Comparison of ENCODE assay signal across 15 cellular contexts in genomic region chr4:39435875-39436563, GRCh38. TPM values are rescaled to one million over a fixed set of nuclear protein-coding genes. Genes with fewer than 3 reads are reported as not detected.
A peak's percentile ranks its signal among the peaks of the same experiment; 100 is the strongest.
DNase-seq lines count a peak whose midpoint lies in the region; ATAC-seq and TF ChIP-seq lines count a peak whose summit lies in the region.
"Had no signal": no experiment of that assay in that cellular context is flagged by ENCODE, and none has a peak within 500 bp of the region (broad histone marks: within the 10 kb centered on the region; RNA-seq: fewer than 3 reads in every experiment).

No MANE protein-coding gene starts in this region.

- H3K9ac ChIP-seq in HCT116 (ENCODE audit: low read length) (no peak overlapping the region), adipocyte (ENCODE audit: low read length) (peak overlapping the region; percentile 84)

- no TSS peak for BruUV-seq in HCT116 (replicated peaks; lab: Mats Ljungman, UMichigan)

- no peak overlapping the region for H3K4me3 ChIP-seq in AG04450 (ENCODE audit: low read depth, low read length)
- no peak overlapping the region for H3K4me3 ChIP-seq in HCT116 (replicated peaks in 1 of 2; ENCODE audit: low read depth in 1 of 2, low read length in 2 of 2)
- H3K4me3 ChIP-seq in adipocyte (ENCODE audit: low read length), result no peak overlapping the region
- H3K4me3 ChIP-seq: prostate gland had no signal

- intact Hi-C loops in HCT116 (cut with micrococcal nuclease), result no loop called here

- POLR2A ChIA-PET in AG04450 (lab: Yijun Ruan, JAX), result no interaction called here
- POLR2A ChIA-PET in HCT116 (lab: Charles Lee), result no interaction called here

- H4K20me1 ChIP-seq in HCT116 (ENCODE audit: insufficient read depth), result no peaks in the 10 kb centered on the region

- H3K27ac ChIP-seq in AG04450 (ENCODE audit: low read depth, low read length), result no peak overlapping the region
- H3K27ac ChIP-seq in HCT116 (ENCODE audit: low read depth, low read length), result no peak overlapping the region
- H3K27ac ChIP-seq: prostate gland had no signal

- no peak for TF ChIP-seq POLR2A in HCT116 (IDR thresholded peaks at IDR 0.05; ENCODE audit: borderline replicate concordance, extremely low read depth, insufficient read depth, insufficient read length)

- TF ChIP-seq RAD21 in HCT116 (IDR thresholded peaks at IDR 0.05; ENCODE audit: low read depth), result peak; percentile 48; the same call in 1 of the 2 replicates

- CTCF ChIA-PET in AG04450 (lab: Charles Lee), result interaction anchor here (0.6 kb wide), 1 partner anchor 443 kb away, joined by 4 read pairs; no protein-coding TSS in a partner anchor
- CTCF ChIA-PET in HCT116 (lab: Charles Lee), result interaction anchor here (0.6 kb wide), 1 partner anchor 195 kb away, joined by 3 read pairs; no protein-coding TSS in a partner anchor

- no peak overlapping the region for H3K4me2 ChIP-seq in HCT116 (ENCODE audit: low read length)

- RAD21 ChIA-PET in HCT116 (lab: Charles Lee; ENCODE audit: low non-redundant PET in 1 of 2, low total read pairs in 2 of 2, uncharacterized antibody in 2 of 2, unreplicated experiment in 2 of 2), result no interaction called here

- H3K9me3 ChIP-seq in AG04450 (ENCODE audit: control insufficient read depth, insufficient read depth, low read length), result no peaks in the 10 kb centered on the region
- H3K9me3 ChIP-seq in HCT116 (ENCODE audit: control insufficient read depth in 1 of 2, insufficient read depth in 1 of 2, low read depth in 1 of 2, low read length in 2 of 2), result no peaks in the 10 kb centered on the region
- no peaks in the 10 kb centered on the region for H3K9me3 ChIP-seq in adipocyte (ENCODE audit: control insufficient read depth, low read length)
- H3K9me3 ChIP-seq: prostate gland had no signal

- H3K4me1 ChIP-seq in HCT116 (ENCODE audit: control insufficient read depth in 1 of 2, insufficient read depth in 2 of 2, low read length in 2 of 2) (no peaks in the 10 kb centered on the region), adipocyte (ENCODE audit: control insufficient read depth, insufficient read depth, low read length) (peaks cover 29% of the 10 kb centered on the region)
- H3K4me1 ChIP-seq: prostate gland had no signal

- no peak for DNase-seq in AG04450 (ENCODE audit: low read depth, low spot score)
- no peak for DNase-seq in HCT116 (ENCODE audit: low read depth, low spot score)
- peak; percentile 15 for DNase-seq in adipocyte (ENCODE audit: low read depth)
- DNase-seq in left lobe of liver (ENCODE audit: low spot score), result no peak
- no peak for DNase-seq in NCI-H2081 (lab: John Stamatoyannopoulos, UW)
- no peak for DNase-seq in NOMO-1 (lab: John Stamatoyannopoulos, UW; ENCODE audit: unreplicated experiment in 2 of 2)
- DNase-seq: activated CD4-positive, alpha-beta T cell treated with anti-CD3 and anti-CD28 coated beads for 4 hours; EL; NCI-H1930; stimulated activated CD4-positive, alpha-beta T cell treated with anti-CD3 and anti-CD28 coated beads, Interleukin-2, amount 100 ng/mL, for 24 hours had no signal

- ATAC-seq in HCT116 (peak; percentile 65; the same call in 1 of the 2 replicates), left lobe of liver (peak; percentile 62), HG03039 (IDR thresholded peaks at IDR 0.05; ENCODE audit: unreplicated experiment) (no peak), HG03135 (IDR thresholded peaks at IDR 0.05; ENCODE audit: unreplicated experiment) (no peak)
- ATAC-seq: stimulated activated memory B cell treated with anti-CD40 and anti-IgM and Interleukin-4, amounts not matched to agents 10 μg/mL and 1 μg/mL and 100 μg/mL, for 72 hours had no signal

- H3K9me2 ChIP-seq in HCT116 (ENCODE audit: insufficient read depth), result no peaks in the 10 kb centered on the region

- no peaks in the 10 kb centered on the region for H3K79me2 ChIP-seq in HCT116 (ENCODE audit: insufficient read depth, low read length)

- TF ChIP-seq CTCF in AG04450 (IDR thresholded peaks at IDR 0.05; ENCODE audit: low read depth, low read length) (0 out of 2 replicates have a peak, but pooled peaks have one; percentile 9), HCT116 (IDR thresholded peaks at IDR 0.05 in 2 of 3, conservative IDR thresholded peaks at IDR 0.05 in 1 of 3; ENCODE audit: borderline replicate concordance in 1 of 3, insufficient read depth in 1 of 3, low read depth in 2 of 3, low read length in 2 of 3) (peak; percentile 9 to 33 (median 12); a peak in 3 of 6 replicates)

- H3K27me3 ChIP-seq in AG04450 (ENCODE audit: control insufficient read depth, insufficient read depth, low read length) (peaks cover 17% of the 10 kb centered on the region), HCT116 (ENCODE audit: insufficient read depth, low read length) (no peaks in the 10 kb centered on the region), adipocyte (replicated peaks; ENCODE audit: control insufficient read depth, insufficient read depth, low read length) (no peaks in the 10 kb centered on the region)

- no peaks in the 10 kb centered on the region for H3K36me3 ChIP-seq in HCT116 (ENCODE audit: control insufficient read depth in 1 of 2, insufficient read depth in 2 of 2, low read length in 2 of 2)
- H3K36me3 ChIP-seq in adipocyte (ENCODE audit: control insufficient read depth, insufficient read depth, low read length, severe bottlenecking), result peaks cover 3% of the 10 kb centered on the region
- H3K36me3 ChIP-seq: prostate gland had no signal

- H2AFZ ChIP-seq in HCT116 (ENCODE audit: low read depth, low read length, poor library complexity, severe bottlenecking), result no peak overlapping the region

TF ChIP-seq in HCT116, 20 proteins besides CTCF, POLR2A, EP300 and RAD21:
- TF ChIP-seq ZFX (IDR thresholded peaks at IDR 0.05) (no peak), EZH2phosphoT487 (IDR thresholded peaks at IDR 0.05; ENCODE audit: borderline replicate concordance) (no peak), EGR1 (IDR thresholded peaks at IDR 0.05; ENCODE audit: low read depth) (no peak), CBX3 (IDR thresholded peaks at IDR 0.05; ENCODE audit: low read depth) (no peak), SRF (IDR thresholded peaks at IDR 0.05; ENCODE audit: low read depth) (no peak), EZH2 (IDR thresholded peaks at IDR 0.05) (no peak), POLR2AphosphoS5 (IDR thresholded peaks at IDR 0.05; ENCODE audit: low read depth, low read length) (no peak), YY1 (IDR thresholded peaks at IDR 0.05; ENCODE audit: extremely low read depth, insufficient replicate concordance, low read depth, low read length) (no peak), CEBPB (IDR thresholded peaks at IDR 0.05; ENCODE audit: low read depth) (no peak), ELF1 (IDR thresholded peaks at IDR 0.05; ENCODE audit: borderline replicate concordance, low read depth) (no peak), JUND (IDR thresholded peaks at IDR 0.05) (no peak), SP1 (IDR thresholded peaks at IDR 0.05; ENCODE audit: low read depth) (no peak), TCF7L2 (IDR thresholded peaks at IDR 0.05; ENCODE audit: borderline replicate concordance, extremely low read depth, insufficient read depth, insufficient read length) (no peak), REST (IDR thresholded peaks at IDR 0.05; ENCODE audit: low read depth) (no peak)
TF ChIP-seq in HCT116: peak in this region for 0.

RNA-seq across cellular contexts. Expression of gene RPL9, which starts 22.7 kb away (rescaled TPM):
- polyA plus RNA-seq in AG04450 (2011; rRNA removed), result 2,183 and 3,111 TPM in 2 replicates
- polyA minus RNA-seq in AG04450 (2011; rRNA and poly(A)+ RNA removed), result 194 and 311 TPM in 2 replicates
- total RNA-seq in HCT116 (2021; ENCODE audit: unreplicated experiment) (1,657 TPM), left lobe of liver (364 TPM)
- 751 and 1,038 TPM in 2 replicates for polyA plus RNA-seq in HCT116 (2012)

RNA-seq across cellular contexts. Expression of gene LIAS, which starts 22.8 kb away (rescaled TPM):
- polyA plus RNA-seq in AG04450 (2011; rRNA removed), result 8.6 and 13.1 TPM in 2 replicates
- 1.6 and 4.8 TPM in 2 replicates for polyA minus RNA-seq in AG04450 (2011; rRNA and poly(A)+ RNA removed)
- total RNA-seq in HCT116 (2021; ENCODE audit: unreplicated experiment) (23.5 TPM), left lobe of liver (13.7 TPM)
- 10.7 and 14.3 TPM in 2 replicates for polyA plus RNA-seq in HCT116 (2012)

RNA-seq across cellular contexts. Expression of gene KLB, which starts 29.3 kb away (rescaled TPM):
- polyA plus RNA-seq in AG04450 (2011; rRNA removed), result not detected in 2 replicates
- polyA minus RNA-seq in AG04450 (2011; rRNA and poly(A)+ RNA removed), result not detected in 2 replicates
- not detected for total RNA-seq in HCT116 (2021; ENCODE audit: unreplicated experiment)
- 0.01 and 0.03 TPM in 2 replicates for polyA plus RNA-seq in HCT116 (2012)
- 22.0 TPM for total RNA-seq in left lobe of liver
- total RNA-seq: activated T-helper 1 cell treated with anti-CD3 and anti-CD28 coated beads, Interleukin-12 subunit alpha, Interleukin-12 subunit beta, Interleukin-2, Interleukin-4 antibody, amounts not matched to agents 30 ng/mL and 10 ng/mL and 1 ng/mL, durations not matched to agents 14 hours and 24 hours and 36 hours had no signal

Comparison
In these comparisons a context has a peak if more than half of its experiments do, and no peak if none do; other contexts are left out.
1. ATAC-seq: peak in HCT116 (single experiment) and left lobe of liver (single experiment); none in HG03039 (single experiment) and HG03135 (single experiment).
2. RNA of gene KLB, which starts 29.3 kb away (total RNA-seq): 22.0 TPM in left lobe of liver (single experiment); not detected in HCT116 (single experiment); every median in the first group is over 10 times any median in the second.